Comparison of ENCODE assay signal across 8 cellular contexts in genomic region chr11:88508808-88509581, GRCh38.
DNase-seq lines count a peak whose midpoint lies in the region; ATAC-seq and TF ChIP-seq lines count a peak whose summit lies in the region.

No MANE protein-coding gene starts in this region.

- H3K27ac Mint-ChIP-seq in activated CD8-positive, alpha-beta memory T cell treated with anti-CD3 and anti-CD28 coated beads, Interleukin-2, amount 10 ng/mL, durations not matched to agents 7 days and 5 days, result no peak overlapping the region

- H3K36me3 Mint-ChIP-seq in activated CD8-positive, alpha-beta memory T cell treated with anti-CD3 and anti-CD28 coated beads, Interleukin-2, amount 10 ng/mL, durations not matched to agents 7 days and 5 days, result no peaks in the 10 kb centered on the region

- no peak for TF ChIP-seq POLR2A in heart left ventricle (IDR thresholded peaks at IDR 0.05)

- H3K9me3 ChIP-seq in heart left ventricle, result no peaks in the 10 kb centered on the region

- no peaks in the 10 kb centered on the region for H3K79me2 ChIP-seq in ACC112 (ENCODE audit: control insufficient read depth, insufficient read depth, low read length, unreplicated experiment)

- H3K27me3 Mint-ChIP-seq in activated CD8-positive, alpha-beta memory T cell treated with anti-CD3 and anti-CD28 coated beads, Interleukin-2, amount 10 ng/mL, durations not matched to agents 7 days and 5 days, result peaks cover 82% of the 10 kb centered on the region

- peak overlapping the region; percentile 59 for H3K4me3 ChIP-seq in ACC112 (ENCODE audit: low read depth, low read length)
- H3K4me3 ChIP-seq in heart left ventricle, result peak overlapping the region in 11 of 12 donors; percentile 22 to 57 (median 44)

- ATAC-seq in GM19463 (IDR thresholded peaks at IDR 0.05; ENCODE audit: unreplicated experiment) (peak; percentile 79), heart left ventricle (peak in 2 of 4 donors; percentile 65 to 80), sciatic nerve (peak; percentile 52), HG03175 (IDR thresholded peaks at IDR 0.05; ENCODE audit: unreplicated experiment) (no peak)
- ATAC-seq in activated CD8-positive, alpha-beta memory T cell treated with anti-CD3 and anti-CD28 coated beads, Interleukin-2, amount 10 ng/mL, durations not matched to agents 7 days and 5 days, result peak; percentile 82

- peaks cover 9% of the 10 kb centered on the region for H3K4me1 Mint-ChIP-seq in activated CD8-positive, alpha-beta memory T cell treated with anti-CD3 and anti-CD28 coated beads, Interleukin-2, amount 10 ng/mL, durations not matched to agents 7 days and 5 days

- H3K36me3 ChIP-seq in ACC112 (ENCODE audit: insufficient read depth, low read length), result no peaks in the 10 kb centered on the region
- no peaks in the 10 kb centered on the region for H3K36me3 ChIP-seq in heart left ventricle

- 4 to 24% (median 14%) methylated on average over 10 to 78 of the region's 78 CpGs for WGBS in heart left ventricle, 4 donors

- H3K27me3 ChIP-seq in ACC112 (ENCODE audit: insufficient read depth, low read length) (peaks cover 11% of the 10 kb centered on the region; the same call in 1 of the 2 replicates), heart left ventricle (peaks cover 0 to 65% (median 29%) of the 10 kb centered on the region in 9 donors)

- no peaks in the 10 kb centered on the region for H3K4me1 ChIP-seq in ACC112 (ENCODE audit: control insufficient read depth, insufficient read depth, low read length, unreplicated experiment)
- H3K4me1 ChIP-seq in heart left ventricle, result peaks cover 0 to 9% (median 0%) of the 10 kb centered on the region in 12 donors

- CTCF ChIA-PET in activated CD8-positive, alpha-beta memory T cell treated with anti-CD3 and anti-CD28 coated beads, Interleukin-2, amount 10 ng/mL, durations not matched to agents 7 days and 5 days (lab: Charles Lee), result interaction anchor here (0.8 kb wide), 1 partner anchor 19 kb away, joined by 3 read pairs; no protein-coding TSS in a partner anchor

- H3K9me3 Mint-ChIP-seq in activated CD8-positive, alpha-beta memory T cell treated with anti-CD3 and anti-CD28 coated beads, Interleukin-2, amount 10 ng/mL, durations not matched to agents 7 days and 5 days (ENCODE audit: low read depth), result no peaks in the 10 kb centered on the region

- H3K27ac ChIP-seq in ACC112 (ENCODE audit: low read depth, low read length) (no peak overlapping the region), heart left ventricle (no peak overlapping the region)

- no peak for TF ChIP-seq CTCF in heart left ventricle (IDR thresholded peaks at IDR 0.05)

- intact Hi-C loops in heart left ventricle (cut with DNase I) (no loop called here), sciatic nerve (cut with DNase I) (no loop called here)

- peak overlapping the region; percentile 61 for H3K4me3 Mint-ChIP-seq in activated CD8-positive, alpha-beta memory T cell treated with anti-CD3 and anti-CD28 coated beads, Interleukin-2, amount 10 ng/mL, durations not matched to agents 7 days and 5 days

- peak; percentile 46 for DNase-seq in activated CD8-positive, alpha-beta memory T cell treated with anti-CD3 and anti-CD28 coated beads, Interleukin-2, amount 10 ng/mL, durations not matched to agents 7 days and 5 days
- DNase-seq in heart left ventricle (peak in 3 of 5 donors; percentile 26 to 70 (median 28)), sciatic nerve (ENCODE audit: low spot score) (peak; percentile 59), A172 (ENCODE audit: low spot score) (no peak), NOMO-1 treated with dmso at 0.1 percent for 144 hours (lab: John Stamatoyannopoulos, UW; ENCODE audit: unreplicated experiment) (no peak)

- peak overlapping the region; percentile 67 for H2AFZ ChIP-seq in ACC112 (ENCODE audit: low read length, unreplicated experiment)

Comparison
In these comparisons a context has a peak if more than half of its experiments do, and no peak if none do; other contexts are left out.
1. DNase-seq: peak in activated CD8-positive, alpha-beta memory T cell treated with anti-CD3 and anti-CD28 coated beads, Interleukin-2, amount 10 ng/mL, durations not matched to agents 7 days and 5 days (single experiment), heart left ventricle (3 of 5) and sciatic nerve (single experiment); none in A172 (single experiment) and NOMO-1 treated with dmso at 0.1 percent for 144 hours (single experiment).